In genomic region chr2:8903924-8904323, GRCh38 we compare ENCODE assay signal across 7 cellular contexts.
DNase-seq lines count a peak whose midpoint lies in the region; ATAC-seq, FAIRE-seq and TF ChIP-seq lines count a peak whose summit lies in the region.
"Not testable (repeated sequence)": the region's sequence is repeated elsewhere in the genome, so short reads cannot be mapped to it uniquely, and the experiment has no call there.

No MANE protein-coding gene starts in this region.

- WGBS in SK-N-SH (ENCODE audit: low lambda C conversion rate): 89% methylated on average over 7 of the region's 7 CpGs
- 6% methylated on average over 7 of the region's 7 CpGs for WGBS in HepG2 (ENCODE audit: low lambda C conversion rate)

- in situ Hi-C loops in GM13977 (cut with MboI; ENCODE audit: low pct_unique_long_range_greater_than_20kb, low sequenced_read_pairs, unreplicated experiment); Panc1 (cut with HindIII; ENCODE audit: low pct_unique_long_range_greater_than_20kb, low sequenced_read_pairs); HepG2 (cut with HindIII; ENCODE audit: extremely low pct_ligation_motif_present, low pct_unique_long_range_greater_than_20kb): not testable (repeated sequence)

- TF ChIP-seq CTCF in 22Rv1 (IDR thresholded peaks at IDR 0.05): 0 out of 2 replicates have a peak, but pooled peaks have one; percentile 20
- peak; percentile 15 for TF ChIP-seq CTCF in GM13977 (IDR thresholded peaks at IDR 0.05; ENCODE audit: extremely low read depth, insufficient read depth, missing control alignments)
- peak; percentile 29; the same call in 1 of the 2 replicates for TF ChIP-seq CTCF in OCI-LY1 (IDR thresholded peaks at IDR 0.05; ENCODE audit: low read length)
- TF ChIP-seq CTCF in Panc1 (IDR thresholded peaks at IDR 0.05): peak; percentile 48
- TF ChIP-seq CTCF in SK-N-SH (IDR thresholded peaks at IDR 0.05): peak; percentile 36; the same call in 1 of the 2 replicates
- peak; percentile 69 for TF ChIP-seq CTCF in HepG2 (CRISPR knock-in tag; IDR thresholded peaks at IDR 0.05)

- H4K20me1 ChIP-seq in Karpas-422 (ENCODE audit: insufficient read depth, low read depth, low read length); OCI-LY1 (ENCODE audit: insufficient read depth, low read length); SK-N-SH (ENCODE audit: insufficient read depth); HepG2 (ENCODE audit: insufficient read depth, low read length): not testable (repeated sequence)

- H3K9me3 ChIP-seq in Karpas-422 (ENCODE audit: low read length); OCI-LY1 (ENCODE audit: low read length); Panc1 (ENCODE audit: control insufficient read depth, insufficient read depth, low read depth, low read length); SK-N-SH; HepG2 (ENCODE audit: low read length): not testable (repeated sequence)

- H3K9me2 ChIP-seq in Karpas-422 (replicated peaks; ENCODE audit: insufficient read depth, low read length); OCI-LY1 (ENCODE audit: low read depth, low read length); SK-N-SH: not testable (repeated sequence)

- intact Hi-C loops in Panc1 (cut with micrococcal nuclease; ENCODE audit: unreplicated experiment): not testable (repeated sequence)
- intact Hi-C loops in HepG2 (cut with micrococcal nuclease; ENCODE audit: unreplicated experiment): loop anchor here (1.0 to 10.0 kb wide), 3 partner anchors 31 to 1482 kb away; no protein-coding TSS in a partner anchor

- CTCF ChIA-PET in Panc1 (lab: Charles Lee): not testable (repeated sequence)
- CTCF ChIA-PET in SK-N-SH (lab: Yijun Ruan, JAX) (interaction anchor here (0.8 to 1.9 kb wide), 7 partner anchors 12 to 236 kb away, joined by 3 to 6 read pairs (median 3); no protein-coding TSS in a partner anchor), HepG2 (lab: Yijun Ruan, JAX; ENCODE audit: low intra/inter-chr PET ratio, low total read pairs) (interaction anchor here (1.3 to 1.4 kb wide), 2 partner anchors 23 to 211 kb away, joined by 4 to 5 read pairs; no protein-coding TSS in a partner anchor)

- ATAC-seq in Panc1: not testable (repeated sequence)
- peak; percentile 57 for ATAC-seq in HepG2

- not testable (repeated sequence) for H2AFZ ChIP-seq in Karpas-422 (ENCODE audit: low read length); OCI-LY1 (ENCODE audit: low read length); SK-N-SH (ENCODE audit: low read depth); HepG2 (ENCODE audit: low read length)

- not testable (repeated sequence) for H3F3A ChIP-seq in OCI-LY1 (ENCODE audit: insufficient read depth, low read length); SK-N-SH (replicated peaks; ENCODE audit: insufficient read depth)

- not testable (repeated sequence) for TF ChIP-seq POLR2A in HepG2 (IDR thresholded peaks at IDR 0.05; ENCODE audit: insufficient read depth in 1 of 2, low read depth in 2 of 2, low read length in 2 of 2)

- not testable (repeated sequence) for H3K4me1 ChIP-seq in Karpas-422 (ENCODE audit: low read length); OCI-LY1 (ENCODE audit: insufficient read depth, low read length, severe bottlenecking); Panc1 (ENCODE audit: control insufficient read depth, insufficient read depth, low read length); SK-N-SH (ENCODE audit: control insufficient read depth in 1 of 2, insufficient read depth in 2 of 2, low read depth in 1 of 2, low read length in 1 of 2); HepG2 (ENCODE audit: insufficient read depth, low read length)

- H3K4me3 ChIP-seq in Karpas-422 (ENCODE audit: low read length); OCI-LY1 (ENCODE audit: low read depth, low read length, poor library complexity, severe bottlenecking); Panc1 (ENCODE audit: low read depth in 2 of 2, low read length in 2 of 2); SK-N-SH (ENCODE audit: low read depth in 2 of 2, low read length in 1 of 2); HepG2 (replicated peaks in 1 of 3; ENCODE audit: insufficient read depth in 1 of 3, low read depth in 2 of 3, low read length in 3 of 3): not testable (repeated sequence)

- BruUV-seq in Panc1 (replicated peaks; lab: Mats Ljungman, UMichigan); HepG2 (replicated peaks; lab: Mats Ljungman, UMichigan): not testable (repeated sequence)

- H3K27ac ChIP-seq in 22Rv1; Karpas-422 (ENCODE audit: low read length); OCI-LY1 (ENCODE audit: low read depth, low read length, poor library complexity, severe bottlenecking); Panc1 (ENCODE audit: low read length); SK-N-SH (ENCODE audit: low read depth in 2 of 2, low read length in 1 of 2); HepG2 (ENCODE audit: extremely low read length, insufficient read depth, low read length): not testable (repeated sequence)

- not testable (repeated sequence) for TF ChIP-seq RAD21 in SK-N-SH (IDR thresholded peaks at IDR 0.05; ENCODE audit: low read length); HepG2 (CRISPR knock-in tag; IDR thresholded peaks at IDR 0.05)

- H3K36me3 ChIP-seq in Karpas-422 (ENCODE audit: insufficient read depth, low read length); OCI-LY1 (ENCODE audit: insufficient read depth, low read length); Panc1 (ENCODE audit: control insufficient read depth, insufficient read depth, low read length); HepG2 (replicated peaks in 1 of 2; ENCODE audit: control insufficient read depth in 1 of 2, insufficient read depth in 2 of 2, low read length in 2 of 2): not testable (repeated sequence)
- H3K36me3 ChIP-seq in SK-N-SH (replicated peaks in 1 of 2; ENCODE audit: control insufficient read depth in 1 of 2, insufficient read depth in 2 of 2, low read length in 1 of 2): peaks cover 19 to 71% of the 10 kb centered on the region in 2 experiments

- TF ChIP-seq EP300 in SK-N-SH (IDR thresholded peaks at IDR 0.05; ENCODE audit: borderline replicate concordance in 1 of 2, low read depth in 1 of 2, low read length in 1 of 2); HepG2 (IDR thresholded peaks at IDR 0.05; ENCODE audit: low read depth in 2 of 2, low read length in 2 of 2); HepG2 (CRISPR knock-in tag; IDR thresholded peaks at IDR 0.05; ENCODE audit: borderline replicate concordance): not testable (repeated sequence)

- not testable (repeated sequence) for H3K4me2 ChIP-seq in Karpas-422 (ENCODE audit: low read depth, low read length, poor library complexity, severe bottlenecking); OCI-LY1 (ENCODE audit: low read length); SK-N-SH; HepG2 (ENCODE audit: low read depth, low read length)

- FAIRE-seq in HepG2 (lab: Jason Lieb, UNC): not testable (repeated sequence)

- DNase-seq in GM13977 (ENCODE audit: low spot score); Panc1 (ENCODE audit: low read depth, low spot score); SK-N-SH: not testable (repeated sequence)
- peak; percentile 63 for DNase-seq in Karpas-422
- peak; percentile 39 for DNase-seq in HepG2 (ENCODE audit: low spot score)

- H3K27me3 ChIP-seq in Karpas-422 (ENCODE audit: low read length); OCI-LY1 (ENCODE audit: insufficient read depth, low read length); Panc1 (ENCODE audit: control insufficient read depth, insufficient read depth, low read length); SK-N-SH (ENCODE audit: insufficient read depth); HepG2 (ENCODE audit: control insufficient read depth in 1 of 2, insufficient read depth in 2 of 2, low read length in 2 of 2): not testable (repeated sequence)

- not testable (repeated sequence) for H3K79me2 ChIP-seq in Karpas-422 (ENCODE audit: low read length); OCI-LY1 (ENCODE audit: insufficient read depth, low read length); SK-N-SH (ENCODE audit: insufficient read depth); HepG2 (ENCODE audit: insufficient read depth, low read length)

- POLR2A ChIA-PET in Panc1 (lab: Charles Lee); HepG2 (lab: Yijun Ruan, JAX): not testable (repeated sequence)
- POLR2A ChIA-PET in SK-N-SH (lab: Yijun Ruan, JAX): interaction anchor here (0.6 kb wide), 1 partner anchor 12 kb away, joined by 3 read pairs; no protein-coding TSS in a partner anchor

- H3K9ac ChIP-seq in Karpas-422 (ENCODE audit: low read length); OCI-LY1 (ENCODE audit: low read length); SK-N-SH; HepG2 (ENCODE audit: insufficient read depth, low read depth, low read length): not testable (repeated sequence)

Comparison
In these comparisons a context has a peak if more than half of its experiments do, and no peak if none do; other contexts are left out.
1. CTCF ChIP-seq: peak in every context shown above with its lines; median percentile 69 in HepG2; 48 in Panc1; 36 in SK-N-SH; 29 in OCI-LY1; 20 in 22Rv1; 15 in GM13977.